21 cellular contexts compared by ENCODE assay signal in genomic region chr4:76548704-76549103, GRCh38.
DNase-seq lines count a peak whose midpoint lies in the region; ATAC-seq and TF ChIP-seq lines count a peak whose summit lies in the region.
"Had no signal": no experiment of that assay in that cellular context is flagged by ENCODE, and none has a peak within 500 bp of the region (broad histone marks: within the 10 kb centered on the region; RNA-seq: fewer than 3 reads in every experiment).

No MANE protein-coding gene starts in this region.

- H3K4me3 ChIP-seq in mesendoderm (ENCODE audit: low read length) (no peak overlapping the region), thyroid gland (replicated peaks in 1 of 3) (no peak overlapping the region), HAP-1 (no peak overlapping the region)
- H3K4me3 ChIP-seq: A549, SJCRH30 had no signal

- H3K9me3 Mint-ChIP-seq in activated naive CD8-positive, alpha-beta T cell treated with anti-CD3 and anti-CD28 coated beads, Interleukin-2, amount 50 U/mL, for 24 hours, result no peaks in the 10 kb centered on the region
- H3K9me3 Mint-ChIP-seq: CD14-positive monocyte had no signal

- no peaks in the 10 kb centered on the region for H3K79me2 ChIP-seq in mesendoderm (ENCODE audit: control insufficient read depth, insufficient read depth, low read length)

- no peak overlapping the region for H3K18ac ChIP-seq in mesendoderm (ENCODE audit: low read length)

- H3K27ac ChIP-seq in mesendoderm (ENCODE audit: low read depth, low read length) (no peak overlapping the region), thyroid gland (peak overlapping the region; percentile 54 to 70 (median 65))
- H3K27ac ChIP-seq: A549, HL-60, SJCRH30 had no signal

- peaks cover 8% of the 10 kb centered on the region for H3K27me3 Mint-ChIP-seq in activated naive CD8-positive, alpha-beta T cell treated with anti-CD3 and anti-CD28 coated beads, Interleukin-2, amount 50 U/mL, for 24 hours

- no peak for TF ChIP-seq CTCF in thyroid gland (IDR thresholded peaks at IDR 0.05)

- no peak overlapping the region for H2BK5ac ChIP-seq in mesendoderm (ENCODE audit: low read length)

- no peak overlapping the region for H2BK120ac ChIP-seq in mesendoderm (ENCODE audit: low read depth, low read length)

- H3K4me3 Mint-ChIP-seq in activated naive CD8-positive, alpha-beta T cell treated with anti-CD3 and anti-CD28 coated beads, Interleukin-2, amount 50 U/mL, for 24 hours, result no peak overlapping the region
- H3K4me3 Mint-ChIP-seq: CD14-positive monocyte had no signal

- peaks cover 19% of the 10 kb centered on the region for H3K4me1 Mint-ChIP-seq in activated naive CD8-positive, alpha-beta T cell treated with anti-CD3 and anti-CD28 coated beads, Interleukin-2, amount 50 U/mL, for 24 hours
- H3K4me1 Mint-ChIP-seq: CD14-positive monocyte had no signal

- no peak for TF ChIP-seq RAD21 in Ishikawa (IDR thresholded peaks at IDR 0.05; ENCODE audit: low read depth)

- in situ Hi-C loops in Caki2 (cut with HindIII; ENCODE audit: low pct_unique_long_range_greater_than_20kb, low sequenced_read_pairs), result no loop called here
- in situ Hi-C loops in HAP-1 (cut with MboI; ENCODE audit: low sequenced_read_pairs), result no loop called here

- H3K23ac ChIP-seq in mesendoderm (ENCODE audit: low read length), result no peak overlapping the region

- H4K5ac ChIP-seq in mesendoderm (ENCODE audit: low read length), result no peak overlapping the region

- no peak overlapping the region for H4K8ac ChIP-seq in mesendoderm (ENCODE audit: low read depth, low read length)

- H3K36me3 ChIP-seq in mesendoderm (ENCODE audit: control insufficient read depth, insufficient read depth, low read length) (no peaks in the 10 kb centered on the region), thyroid gland (no peaks in the 10 kb centered on the region), HAP-1 (replicated peaks) (no peaks in the 10 kb centered on the region)
- H3K36me3 ChIP-seq: SJCRH30 had no signal

- ATAC-seq in activated naive CD8-positive, alpha-beta T cell treated with anti-CD3 and anti-CD28 coated beads, Interleukin-2, amount 50 U/mL, for 24 hours, result no peak
- ATAC-seq in HG02885 (IDR thresholded peaks at IDR 0.05; ENCODE audit: poor library complexity, unreplicated experiment), result no peak
- ATAC-seq: A549, PC-3 had no signal

- peak; percentile 59; the same call in 1 of the 2 replicates for TF ChIP-seq EP300 in Ishikawa (IDR thresholded peaks at IDR 0.05; ENCODE audit: borderline replicate concordance)

- H3K27ac Mint-ChIP-seq in activated naive CD8-positive, alpha-beta T cell treated with anti-CD3 and anti-CD28 coated beads, Interleukin-2, amount 50 U/mL, for 24 hours, result no peak overlapping the region
- H3K27ac Mint-ChIP-seq: CD14-positive monocyte had no signal

- peak overlapping the region; percentile 57 for H2BK15ac ChIP-seq in mesendoderm (replicated peaks; ENCODE audit: low read depth)

- peak in 1 of 2 donors; percentile 8 for TF ChIP-seq POLR2A in thyroid gland (IDR thresholded peaks at IDR 0.05)

- intact Hi-C loops in thyroid gland (cut with DNase I), result no loop called here

- no peak overlapping the region for H2AK5ac ChIP-seq in mesendoderm (ENCODE audit: low read length)

- WGBS in mesendoderm (ENCODE audit: extremely low coverage, insufficient coverage, low lambda C conversion rate), result no CpG with 5 or more reads among the region's 7 CpGs
- 48 to 55% methylated on average over 7 of the region's 7 CpGs for WGBS in thyroid gland, 2 donors

- H3K27me3 ChIP-seq in mesendoderm (ENCODE audit: insufficient read depth, low read length, poor library complexity), result no peaks in the 10 kb centered on the region
- H3K27me3 ChIP-seq in thyroid gland, result no peaks in the 10 kb centered on the region
- H3K27me3 ChIP-seq in HAP-1 (ENCODE audit: low read depth), result no peaks in the 10 kb centered on the region
- H3K27me3 ChIP-seq: SJCRH30 had no signal

- H3K4ac ChIP-seq in mesendoderm (ENCODE audit: low read depth, low read length), result no peak overlapping the region

- H3K4me1 ChIP-seq in mesendoderm (ENCODE audit: control insufficient read depth, low read depth, low read length), result peaks cover 3% of the 10 kb centered on the region
- peaks cover 22 to 26% of the 10 kb centered on the region in 2 donors for H3K4me1 ChIP-seq in thyroid gland
- peaks cover 23% of the 10 kb centered on the region for H3K4me1 ChIP-seq in HAP-1

- H3K56ac ChIP-seq in mesendoderm (ENCODE audit: low read length), result no peak overlapping the region

- no peak overlapping the region for H3K9ac ChIP-seq in mesendoderm (ENCODE audit: low read length)

- DNase-seq in Caki2 (ENCODE audit: low read depth) (peak; percentile 71), mesendoderm (no peak), thyroid gland (peak in 1 of 2 donors; percentile 39), HAP-1 (ENCODE audit: low spot score in 2 of 2) (no peak)
- DNase-seq in activated naive CD8-positive, alpha-beta T cell treated with anti-CD3 and anti-CD28 coated beads, Interleukin-2, amount 50 U/mL, for 24 hours, result no peak
- DNase-seq: COR-L47, DMS79, HCEC 1CT, KBM-7, MV-4-11, NCI-H1417 treated with DMSO at 0.1 percent for 48 hours, NCI-H2029, NCI-H2171 treated with DMSO at 0.1 percent for 48 hours, NCI-H510A, PC-3, SJCRH30 had no signal

- no peaks in the 10 kb centered on the region for H3K36me3 Mint-ChIP-seq in activated naive CD8-positive, alpha-beta T cell treated with anti-CD3 and anti-CD28 coated beads, Interleukin-2, amount 50 U/mL, for 24 hours (ENCODE audit: low read depth)
- H3K36me3 Mint-ChIP-seq: CD14-positive monocyte had no signal

- no peaks in the 10 kb centered on the region for H3K79me1 ChIP-seq in mesendoderm (ENCODE audit: low read length)

- no peaks in the 10 kb centered on the region for H3K9me3 ChIP-seq in thyroid gland
- no peaks in the 10 kb centered on the region for H3K9me3 ChIP-seq in HAP-1
- H3K9me3 ChIP-seq: A549, SJCRH30 had no signal

- no peak overlapping the region for H3K4me2 ChIP-seq in mesendoderm (ENCODE audit: low read length)
- H3K4me2 ChIP-seq: A549 had no signal

TF ChIP-seq in Ishikawa, 13 proteins besides CTCF, POLR2A, EP300 and RAD21:
- no peak for TF ChIP-seq FOXM1 (IDR thresholded peaks at IDR 0.05; ENCODE audit: borderline replicate concordance, low read depth)
- no peak for TF ChIP-seq ZBTB7A (IDR thresholded peaks at IDR 0.05; ENCODE audit: low read depth)
- TF ChIP-seq TCF12 (IDR thresholded peaks at IDR 0.05; ENCODE audit: low read depth), result peak; percentile 30; the same call in 1 of the 2 replicates
- TF ChIP-seq EGR1 (IDR thresholded peaks at IDR 0.05), result no peak
- TF ChIP-seq TAF1 (IDR thresholded peaks at IDR 0.05; ENCODE audit: low read depth), result no peak
- TF ChIP-seq, protein P1, sequence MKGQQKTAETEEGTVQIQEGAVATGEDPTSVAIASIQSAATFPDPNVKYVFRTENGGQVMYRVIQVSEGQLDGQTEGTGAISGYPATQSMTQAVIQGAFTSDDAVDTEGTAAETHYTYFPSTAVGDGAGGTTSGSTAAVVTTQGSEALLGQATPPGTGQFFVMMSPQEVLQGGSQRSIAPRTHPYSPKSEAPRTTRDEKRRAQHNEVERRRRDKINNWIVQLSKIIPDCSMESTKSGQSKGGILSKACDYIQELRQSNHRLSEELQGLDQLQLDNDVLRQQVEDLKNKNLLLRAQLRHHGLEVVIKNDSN (IDR thresholded peaks at IDR 0.05), result no peak
- no peak for TF ChIP-seq NFIC (IDR thresholded peaks at IDR 0.05)
- TF ChIP-seq CREB1 (IDR thresholded peaks at IDR 0.05; ENCODE audit: low read depth), result no peak
- TF ChIP-seq, protein P2, sequence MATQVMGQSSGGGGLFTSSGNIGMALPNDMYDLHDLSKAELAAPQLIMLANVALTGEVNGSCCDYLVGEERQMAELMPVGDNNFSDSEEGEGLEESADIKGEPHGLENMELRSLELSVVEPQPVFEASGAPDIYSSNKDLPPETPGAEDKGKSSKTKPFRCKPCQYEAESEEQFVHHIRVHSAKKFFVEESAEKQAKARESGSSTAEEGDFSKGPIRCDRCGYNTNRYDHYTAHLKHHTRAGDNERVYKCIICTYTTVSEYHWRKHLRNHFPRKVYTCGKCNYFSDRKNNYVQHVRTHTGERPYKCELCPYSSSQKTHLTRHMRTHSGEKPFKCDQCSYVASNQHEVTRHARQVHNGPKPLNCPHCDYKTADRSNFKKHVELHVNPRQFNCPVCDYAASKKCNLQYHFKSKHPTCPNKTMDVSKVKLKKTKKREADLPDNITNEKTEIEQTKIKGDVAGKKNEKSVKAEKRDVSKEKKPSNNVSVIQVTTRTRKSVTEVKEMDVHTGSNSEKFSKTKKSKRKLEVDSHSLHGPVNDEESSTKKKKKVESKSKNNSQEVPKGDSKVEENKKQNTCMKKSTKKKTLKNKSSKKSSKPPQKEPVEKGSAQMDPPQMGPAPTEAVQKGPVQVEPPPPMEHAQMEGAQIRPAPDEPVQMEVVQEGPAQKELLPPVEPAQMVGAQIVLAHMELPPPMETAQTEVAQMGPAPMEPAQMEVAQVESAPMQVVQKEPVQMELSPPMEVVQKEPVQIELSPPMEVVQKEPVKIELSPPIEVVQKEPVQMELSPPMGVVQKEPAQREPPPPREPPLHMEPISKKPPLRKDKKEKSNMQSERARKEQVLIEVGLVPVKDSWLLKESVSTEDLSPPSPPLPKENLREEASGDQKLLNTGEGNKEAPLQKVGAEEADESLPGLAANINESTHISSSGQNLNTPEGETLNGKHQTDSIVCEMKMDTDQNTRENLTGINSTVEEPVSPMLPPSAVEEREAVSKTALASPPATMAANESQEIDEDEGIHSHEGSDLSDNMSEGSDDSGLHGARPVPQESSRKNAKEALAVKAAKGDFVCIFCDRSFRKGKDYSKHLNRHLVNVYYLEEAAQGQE (IDR thresholded peaks at IDR 0.05; ENCODE audit: low read depth), result no peak
- no peak for TF ChIP-seq YY1 (IDR thresholded peaks at IDR 0.05; ENCODE audit: low read depth)
- TF ChIP-seq, protein P3, sequence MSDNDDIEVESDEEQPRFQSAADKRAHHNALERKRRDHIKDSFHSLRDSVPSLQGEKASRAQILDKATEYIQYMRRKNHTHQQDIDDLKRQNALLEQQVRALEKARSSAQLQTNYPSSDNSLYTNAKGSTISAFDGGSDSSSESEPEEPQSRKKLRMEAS (IDR thresholded peaks at IDR 0.05), result peak; percentile 63; the same call in 1 of the 2 replicates
- TF ChIP-seq TEAD4 (IDR thresholded peaks at IDR 0.05), result peak; percentile 89
- no peak for TF ChIP-seq CEBPB (IDR thresholded peaks at IDR 0.05)
TF ChIP-seq in Ishikawa: peak in this region for 3.
